In genomic region chr4:112637552-112637866, GRCh38 we compare ENCODE assay signal across 8 cellular contexts. TPM values are rescaled to one million over a fixed set of nuclear protein-coding genes. Genes with fewer than 3 reads are reported as not detected.
DNase-seq lines count a peak whose midpoint lies in the region; ATAC-seq, FAIRE-seq and TF ChIP-seq lines count a peak whose summit lies in the region.

No MANE protein-coding gene starts in this region.

- H3K4me2 ChIP-seq in Karpas-422 (ENCODE audit: low read depth, low read length, poor library complexity, severe bottlenecking) (peak overlapping the region; percentile 88), endothelial cell of umbilical vein (ENCODE audit: insufficient read depth, low read length) (peak overlapping the region; percentile 89)

- CTCF ChIA-PET in endothelial cell of umbilical vein (lab: Charles Lee): interaction anchor here (0.6 to 1.0 kb wide), 3 partner anchors 11 to 341 kb away, joined by 3 read pairs; partner anchors contain the start of gene ALPK1

- H3K4me3 Mint-ChIP-seq in nephron progenitor cell: no peak overlapping the region

- H3K4me3 ChIP-seq in Karpas-422 (ENCODE audit: low read length): peak overlapping the region; percentile 80
- peak overlapping the region; percentile 85 to 97 (median 96) for H3K4me3 ChIP-seq in endothelial cell of umbilical vein (replicated peaks in 1 of 3; ENCODE audit: insufficient read depth in 1 of 3, low read depth in 1 of 3, low read length in 3 of 3)
- H3K4me3 ChIP-seq in prostate gland: peak overlapping the region; percentile 43 to 72

- no peak for TF ChIP-seq POLR2A in endothelial cell of umbilical vein (IDR thresholded peaks at IDR 0.05; ENCODE audit: low read depth, low read length)
- TF ChIP-seq POLR2A in prostate gland (IDR thresholded peaks at IDR 0.05): no peak

- H3K27ac Mint-ChIP-seq in nephron progenitor cell: no peak overlapping the region

- H3K4me1 ChIP-seq in Karpas-422 (ENCODE audit: low read length) (peaks cover 44% of the 10 kb centered on the region), endothelial cell of umbilical vein (ENCODE audit: control insufficient read depth, extremely low read depth, insufficient read depth, low read length) (peaks cover 16% of the 10 kb centered on the region), prostate gland (replicated peaks) (peaks cover 7% of the 10 kb centered on the region)

- DNase-seq in Karpas-422 (no peak), endothelial cell of umbilical vein (ENCODE audit: low read depth, low spot score) (no peak), prostate gland (ENCODE audit: low spot score) (no peak), AG08395 (ENCODE audit: low spot score) (no peak), OCI-M1 (lab: John Stamatoyannopoulos, UW) (no peak), nephron progenitor cell (no peak)
- DNase-seq in stimulated activated CD4-positive, alpha-beta T cell treated with anti-CD3 and anti-CD28 coated beads, Interleukin-12 subunit alpha, Interleukin-12 subunit beta, amount 100 ng/mL, for 4 hours: no peak

- peak; percentile 2 for ATAC-seq in GM18498 (IDR thresholded peaks at IDR 0.05; ENCODE audit: unreplicated experiment)

- H3K79me2 ChIP-seq in Karpas-422 (ENCODE audit: low read length): peaks cover 86% of the 10 kb centered on the region
- peaks cover 27% of the 10 kb centered on the region for H3K79me2 ChIP-seq in endothelial cell of umbilical vein (ENCODE audit: control insufficient read depth, insufficient read depth, low read length)

- H3K36me3 Mint-ChIP-seq in nephron progenitor cell (ENCODE audit: low read depth): peaks cover 13% of the 10 kb centered on the region

- H3K9me1 ChIP-seq in endothelial cell of umbilical vein (replicated peaks; ENCODE audit: control insufficient read depth, extremely low read depth, insufficient read depth, low read length): no peaks in the 10 kb centered on the region

- peak overlapping the region; percentile 79 for H3K27ac ChIP-seq in Karpas-422 (ENCODE audit: low read length)
- H3K27ac ChIP-seq in endothelial cell of umbilical vein (ENCODE audit: insufficient read depth, low read depth, low read length): peak overlapping the region; percentile 91
- H3K27ac ChIP-seq in prostate gland: peak overlapping the region; percentile 94 to 98

- H2AFZ ChIP-seq in Karpas-422 (ENCODE audit: low read length) (no peak overlapping the region; the same call in 1 of the 2 replicates), endothelial cell of umbilical vein (ENCODE audit: low read depth, low read length) (peak overlapping the region; percentile 67)

- no peaks in the 10 kb centered on the region for H3K27me3 Mint-ChIP-seq in nephron progenitor cell (ENCODE audit: low read depth, poor library complexity)

- dilution Hi-C loops in endothelial cell of umbilical vein (cut with MboI; ENCODE audit: extremely low pct_ligation_motif_present, low sequenced_read_pairs): no loop called here

- H3K9me3 Mint-ChIP-seq in nephron progenitor cell: no peaks in the 10 kb centered on the region

- H3K4me1 Mint-ChIP-seq in nephron progenitor cell: peaks cover 5% of the 10 kb centered on the region

- H3K9me3 ChIP-seq in Karpas-422 (ENCODE audit: low read length) (no peaks in the 10 kb centered on the region), endothelial cell of umbilical vein (replicated peaks; ENCODE audit: control insufficient read depth, insufficient read depth, low read length) (no peaks in the 10 kb centered on the region), prostate gland (no peaks in the 10 kb centered on the region)

- WGBS in prostate gland: under 1% methylated on average over 8 of the region's 8 CpGs

- no peaks in the 10 kb centered on the region for H3K27me3 ChIP-seq in Karpas-422 (ENCODE audit: low read length)
- no peaks in the 10 kb centered on the region for H3K27me3 ChIP-seq in endothelial cell of umbilical vein (ENCODE audit: control insufficient read depth in 2 of 2, insufficient read depth in 2 of 2, low read length in 2 of 2)
- H3K27me3 ChIP-seq in prostate gland (replicated peaks; ENCODE audit: insufficient read depth): no peaks in the 10 kb centered on the region

- H4K20me1 ChIP-seq in Karpas-422 (ENCODE audit: insufficient read depth, low read depth, low read length): no peaks in the 10 kb centered on the region
- H4K20me1 ChIP-seq in endothelial cell of umbilical vein (replicated peaks; ENCODE audit: control insufficient read depth, extremely low read depth, insufficient read depth, low read length): no peaks in the 10 kb centered on the region

- H3K9me2 ChIP-seq in Karpas-422 (replicated peaks; ENCODE audit: insufficient read depth, low read length): no peaks in the 10 kb centered on the region

- no peak for TF ChIP-seq CTCF in endothelial cell of umbilical vein (IDR thresholded peaks at IDR 0.05; ENCODE audit: extremely low read depth in 1 of 2, insufficient read depth in 1 of 2, low read depth in 1 of 2, low read length in 2 of 2)
- no peak for TF ChIP-seq CTCF in prostate gland (IDR thresholded peaks at IDR 0.05)
- no peak for TF ChIP-seq CTCF in nephron progenitor cell (IDR thresholded peaks at IDR 0.05)

- intact Hi-C loops in endothelial cell of umbilical vein (cut with micrococcal nuclease): loop anchor here (1.0 to 5.0 kb wide), 3 partner anchors 68 to 554 kb away; no protein-coding TSS in a partner anchor
- intact Hi-C loops in prostate gland (cut with DNase I): loop anchor here (5.0 kb wide), 3 partner anchors 290 to 405 kb away; partner anchors contain the start of gene AP1AR

- no peak for FAIRE-seq in endothelial cell of umbilical vein (lab: Jason Lieb, UNC)

- no TSS peak for BruUV-seq in endothelial cell of umbilical vein (replicated peaks; lab: Mats Ljungman, UMichigan)

- H3K9ac ChIP-seq in Karpas-422 (ENCODE audit: low read length): peak overlapping the region; percentile 90
- peak overlapping the region; percentile 92 for H3K9ac ChIP-seq in endothelial cell of umbilical vein (replicated peaks; ENCODE audit: extremely low read depth, insufficient read depth, low read length)

- H3K36me3 ChIP-seq in Karpas-422 (ENCODE audit: insufficient read depth, low read length) (peaks cover 11% of the 10 kb centered on the region; the same call in 1 of the 2 replicates), endothelial cell of umbilical vein (ENCODE audit: control insufficient read depth in 2 of 2, extremely low read depth in 1 of 2, insufficient read depth in 2 of 2, low read length in 2 of 2) (no peaks in the 10 kb centered on the region), prostate gland (no peaks in the 10 kb centered on the region)

- POLR2A ChIA-PET in endothelial cell of umbilical vein (lab: Charles Lee): no interaction called here

TF ChIP-seq in endothelial cell of umbilical vein, 7 proteins besides CTCF, POLR2A, EP300 and RAD21:
- no peak for TF ChIP-seq GATA2 (IDR thresholded peaks at IDR 0.05; ENCODE audit: insufficient read depth, insufficient read length, low read depth, low read length)
- TF ChIP-seq POLR2AphosphoS5 (IDR thresholded peaks at IDR 0.05; ENCODE audit: insufficient read depth, low read depth, low read length): peak; percentile 30
- TF ChIP-seq, protein P1, sequence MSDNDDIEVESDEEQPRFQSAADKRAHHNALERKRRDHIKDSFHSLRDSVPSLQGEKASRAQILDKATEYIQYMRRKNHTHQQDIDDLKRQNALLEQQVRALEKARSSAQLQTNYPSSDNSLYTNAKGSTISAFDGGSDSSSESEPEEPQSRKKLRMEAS (IDR thresholded peaks at IDR 0.05; ENCODE audit: insufficient read depth, insufficient read length): no peak
- TF ChIP-seq FOS (IDR thresholded peaks at IDR 0.05; ENCODE audit: borderline replicate concordance, insufficient read depth, low read length): no peak
- no peak for TF ChIP-seq JUN (IDR thresholded peaks at IDR 0.05; ENCODE audit: borderline replicate concordance, insufficient read depth, insufficient read length, low read depth)
- no peak for TF ChIP-seq EZH2 (IDR thresholded peaks at IDR 0.05; ENCODE audit: borderline replicate concordance, low read depth, low read length, severe bottlenecking)
- no peak for TF ChIP-seq MYC (IDR thresholded peaks at IDR 0.05; ENCODE audit: low read depth, low read length)
TF ChIP-seq in endothelial cell of umbilical vein: peak in this region for 1.

RNA-seq across cellular contexts. Expression of gene LARP7, which starts 0.6 kb away (rescaled TPM):
- 53.9 and 63.7 TPM in 2 replicates for total RNA-seq in Karpas-422 (2014; rRNA removed; shearing (Covaris generic); ENCODE audit: low replicate concordance)
- 30.8 and 35.1 TPM in 2 replicates for total RNA-seq in endothelial cell of umbilical vein
- polyA plus RNA-seq in endothelial cell of umbilical vein: 3.0 and 6.9 TPM in 2 replicates
- polyA plus RNA-seq in endothelial cell of umbilical vein (2011; cell fraction: cytosol; rRNA removed): 10.9 and 12.4 TPM in 2 replicates
- 16.9 and 26.2 TPM in 2 replicates for polyA plus RNA-seq in endothelial cell of umbilical vein (2011; cell fraction: nucleus; rRNA removed)
- polyA plus RNA-seq in endothelial cell of umbilical vein (2012): 23.8 and 28.2 TPM in 2 replicates
- 2.1 and 2.2 TPM in 2 replicates for polyA minus RNA-seq in endothelial cell of umbilical vein
- 7.8 TPM for polyA minus RNA-seq in endothelial cell of umbilical vein (2011; cell fraction: cytosol; rRNA and poly(A)+ RNA removed)
- polyA minus RNA-seq in endothelial cell of umbilical vein (2011; cell fraction: nucleus; rRNA and poly(A)+ RNA removed): 8.9 and 12.4 TPM in 2 replicates
- 10 to 100 TPM; 26.6 to 35.4 TPM for total RNA-seq in prostate gland

RNA-seq across cellular contexts. Expression of gene ZGRF1, which starts 0.8 kb away (rescaled TPM):
- total RNA-seq in Karpas-422 (2014; rRNA removed; shearing (Covaris generic); ENCODE audit: low replicate concordance): 18.3 and 39.8 TPM in 2 replicates
- 14.0 and 14.4 TPM in 2 replicates for total RNA-seq in endothelial cell of umbilical vein
- 1.7 and 2.4 TPM in 2 replicates for polyA plus RNA-seq in endothelial cell of umbilical vein
- polyA plus RNA-seq in endothelial cell of umbilical vein (2011; cell fraction: cytosol; rRNA removed): 2.3 and 2.6 TPM in 2 replicates
- polyA plus RNA-seq in endothelial cell of umbilical vein (2011; cell fraction: nucleus; rRNA removed): 15.7 and 28.4 TPM in 2 replicates
- 2.7 and 5.7 TPM in 2 replicates for polyA plus RNA-seq in endothelial cell of umbilical vein (2012)
- polyA minus RNA-seq in endothelial cell of umbilical vein: 4.0 and 5.0 TPM in 2 replicates
- 4.7 TPM for polyA minus RNA-seq in endothelial cell of umbilical vein (2011; cell fraction: cytosol; rRNA and poly(A)+ RNA removed)
- 10.1 and 21.3 TPM in 2 replicates for polyA minus RNA-seq in endothelial cell of umbilical vein (2011; cell fraction: nucleus; rRNA and poly(A)+ RNA removed)
- total RNA-seq in prostate gland: 1 to 10 TPM; 2.9 to 8.9 TPM
